8 cellular contexts compared by ENCODE assay signal in the genomic region with DNA sequence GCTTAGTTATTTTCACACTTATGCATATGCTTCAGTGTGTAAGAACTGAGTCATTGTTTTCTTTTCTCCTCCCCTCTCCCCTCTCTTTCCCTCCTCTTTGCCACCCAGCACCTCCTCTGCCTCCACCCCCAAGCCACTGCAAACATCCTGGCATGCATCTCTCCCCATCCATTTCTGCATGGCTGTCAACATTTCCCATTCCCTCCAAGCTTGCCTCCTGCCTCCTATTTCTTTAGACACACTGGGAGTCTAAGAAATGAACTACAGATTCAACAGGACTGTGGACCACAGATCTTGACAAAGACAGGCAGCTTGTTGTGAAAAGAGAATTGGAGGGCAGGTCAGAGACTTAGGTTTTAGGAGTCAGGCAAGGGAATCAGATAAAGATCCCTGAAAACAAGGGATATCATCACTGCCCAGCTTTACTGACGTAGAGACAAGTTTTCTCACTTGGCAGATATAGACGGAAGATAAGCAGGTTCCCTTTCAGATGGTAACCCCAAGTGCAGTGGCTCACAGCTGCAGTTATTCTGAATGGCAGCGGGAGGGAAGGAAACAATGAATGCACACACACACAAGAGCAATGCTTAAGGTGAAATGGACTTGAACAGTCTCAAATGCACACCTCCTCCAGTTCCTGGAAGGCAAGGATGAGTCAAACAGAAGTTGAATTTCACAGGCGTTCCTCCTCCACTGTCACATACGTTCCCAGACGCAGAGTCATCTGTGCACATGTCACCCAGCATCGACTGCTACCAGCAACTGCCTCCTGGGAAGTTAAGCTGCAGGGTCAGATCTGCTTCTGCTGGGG. TPM values are rescaled to one million over a fixed set of nuclear protein-coding genes. Genes with fewer than 3 reads are reported as not detected.
DNase-seq lines count a peak whose midpoint lies in the region; ATAC-seq and TF ChIP-seq lines count a peak whose summit lies in the region.

No MANE protein-coding gene starts in this region.

- no peaks in the 10 kb centered on the region for H3K27me3 Mint-ChIP-seq in CD4-positive, alpha-beta memory T cell

- DNase-seq in HS-5 (ENCODE audit: low read depth) (peak; percentile 56), fibroblast of peridontal ligament (ENCODE audit: extremely low read depth) (peak; percentile 22), ascending aorta (ENCODE audit: low spot score in 2 of 2) (no peak)
- DNase-seq in stimulated activated CD4-positive, alpha-beta T cell treated with anti-CD3 and anti-CD28 coated beads, TNF-alpha, amount 100 ng/mL, for 24 hours (ENCODE audit: low read depth in 3 of 3) = peak; percentile 41 to 65 (median 57)
- DNase-seq in CD4-positive, alpha-beta memory T cell = no peak

- ATAC-seq in activated CD4-positive, CD25-positive, alpha-beta regulatory T cell treated with anti-CD3 and anti-CD28 coated beads, Interleukin-2, amount 50 U/mL, for 24 hours = peak; percentile 96 to 98
- ATAC-seq in HG03457 (IDR thresholded peaks at IDR 0.05; ENCODE audit: unreplicated experiment) (no peak), HG03159 (IDR thresholded peaks at IDR 0.05; ENCODE audit: unreplicated experiment) (no peak)

- POLR2A ChIA-PET in CD4-positive, alpha-beta memory T cell (lab: Charles Lee; ENCODE audit: partially characterized antibody) = no interaction called here

- peaks cover 9% of the 10 kb centered on the region for H3K4me1 ChIP-seq in CD4-positive, alpha-beta memory T cell (ENCODE audit: insufficient read depth, low read length)
- H3K4me1 ChIP-seq in ascending aorta = no peaks in the 10 kb centered on the region

- no peaks in the 10 kb centered on the region for H3K27me3 ChIP-seq in CD4-positive, alpha-beta memory T cell (ENCODE audit: insufficient read depth, low read length)
- no peaks in the 10 kb centered on the region for H3K27me3 ChIP-seq in ascending aorta

- H3K9me3 ChIP-seq in CD4-positive, alpha-beta memory T cell (ENCODE audit: control insufficient read depth in 1 of 2, low read length in 2 of 2) = no peaks in the 10 kb centered on the region
- H3K9me3 ChIP-seq in ascending aorta = no peaks in the 10 kb centered on the region

- intact Hi-C loops in CD4-positive, alpha-beta memory T cell (cut with micrococcal nuclease) = no loop called here
- intact Hi-C loops in ascending aorta (cut with DNase I) = no loop called here

- peaks cover 8 to 10% of the 10 kb centered on the region in 2 donors for H3K36me3 Mint-ChIP-seq in CD4-positive, alpha-beta memory T cell

- H3K9me3 Mint-ChIP-seq in CD4-positive, alpha-beta memory T cell = no peaks in the 10 kb centered on the region

- peak overlapping the region in 2 of 7 donors; percentile 10 to 61 for H3K27ac Mint-ChIP-seq in CD4-positive, alpha-beta memory T cell

- CTCF ChIA-PET in CD4-positive, alpha-beta memory T cell (lab: Charles Lee; ENCODE audit: partially characterized antibody) = no interaction called here

- H3K4me1 Mint-ChIP-seq in CD4-positive, alpha-beta memory T cell = peaks cover 11 to 23% (median 16%) of the 10 kb centered on the region in 4 donors

- no peak overlapping the region for H3K4me3 ChIP-seq in CD4-positive, alpha-beta memory T cell (ENCODE audit: low read length in 2 of 2)
- no peak overlapping the region for H3K4me3 ChIP-seq in ascending aorta

- H3K36me3 ChIP-seq in CD4-positive, alpha-beta memory T cell (ENCODE audit: insufficient read depth, low read length) = no peaks in the 10 kb centered on the region
- H3K36me3 ChIP-seq in ascending aorta = no peaks in the 10 kb centered on the region

- H3K4me3 Mint-ChIP-seq in CD4-positive, alpha-beta memory T cell = no peak overlapping the region

- TF ChIP-seq CTCF in ascending aorta (IDR thresholded peaks at IDR 0.05) = no peak

- H3K27ac ChIP-seq in CD4-positive, alpha-beta memory T cell (ENCODE audit: low read depth, low read length) = no peak overlapping the region
- H3K27ac ChIP-seq in ascending aorta = no peak overlapping the region

RNA-seq across cellular contexts. Expression of a gene that starts 56.1 kb away (rescaled TPM):
- total RNA-seq in CD4-positive, alpha-beta memory T cell = 10 to 100 TPM; 10.5 to 11.1 TPM
- polyA plus RNA-seq in CD4-positive, alpha-beta memory T cell = 10 to 100 TPM in 1 of 2 donors, 1 to 10 TPM in 1; 8.2 to 12.8 TPM
- 0.32 TPM for total RNA-seq in ascending aorta

Comparison
In these comparisons a context has a peak if more than half of its experiments do, and no peak if none do; other contexts are left out.
1. DNase-seq: peak in HS-5 (single experiment), fibroblast of peridontal ligament (single experiment) and stimulated activated CD4-positive, alpha-beta T cell treated with anti-CD3 and anti-CD28 coated beads, TNF-alpha, amount 100 ng/mL, for 24 hours (3 of 3); none in CD4-positive, alpha-beta memory T cell (0 of 5) and ascending aorta (0 of 2).
2. ATAC-seq: peak in activated CD4-positive, CD25-positive, alpha-beta regulatory T cell treated with anti-CD3 and anti-CD28 coated beads, Interleukin-2, amount 50 U/mL, for 24 hours (2 of 2); none in HG03457 (single experiment) and HG03159 (single experiment).